In genomic region chr1:143699115-143699514, GRCh38 we compare ENCODE assay signal across 18 cellular contexts.
DNase-seq lines count a peak whose midpoint lies in the region; ATAC-seq and TF ChIP-seq lines count a peak whose summit lies in the region.
"Had no signal": no experiment of that assay in that cellular context is flagged by ENCODE, and none has a peak within 500 bp of the region (broad histone marks: within the 10 kb centered on the region; RNA-seq: fewer than 3 reads in every experiment).

No MANE protein-coding gene starts in this region.

- H3K27me3 Mint-ChIP-seq in CD4-positive, alpha-beta memory T cell = peaks cover 44 to 53% of the 10 kb centered on the region in 2 donors
- H3K27me3 Mint-ChIP-seq in HFFc6 (ENCODE audit: insufficient read depth) (peaks cover 31% of the 10 kb centered on the region), T-cell (peaks cover 0 to 68% of the 10 kb centered on the region in 2 donors)

- intact Hi-C loops in CD4-positive, alpha-beta memory T cell (cut with micrococcal nuclease) = no loop called here
- intact Hi-C loops in adrenal gland (cut with DNase I) = no loop called here

- H3K4me3 ChIP-seq in CD4-positive, alpha-beta memory T cell (ENCODE audit: low read length in 2 of 2) = no peak overlapping the region
- peak overlapping the region in 1 of 4 donors; percentile 42 for H3K4me3 ChIP-seq in adrenal gland
- peak overlapping the region; percentile 19 for H3K4me3 ChIP-seq in mesodermal cell (ENCODE audit: extremely low read depth, insufficient read depth, low read length, poor library complexity, severe bottlenecking)
- H3K4me3 ChIP-seq: BLaER1 treated with 17β-estradiol and CSF1 and Interleukin-3, amounts not matched to agents 10 nM and 100 nM; body of pancreas; SJSA1; suprapubic skin had no signal

- no peak for TF ChIP-seq CTCF in HFFc6 (IDR thresholded peaks at IDR 0.05)
- no peak for TF ChIP-seq CTCF in adrenal gland (IDR thresholded peaks at IDR 0.05)

- H3K4me3 Mint-ChIP-seq in CD4-positive, alpha-beta memory T cell = peak overlapping the region in 5 of 8 donors; percentile 33 to 71 (median 46)
- H3K4me3 Mint-ChIP-seq in HFFc6 = peak overlapping the region; percentile 26; the same call in 1 of the 2 replicates
- no peak overlapping the region for H3K4me3 Mint-ChIP-seq in T-cell

- TF ChIP-seq POLR2A in adrenal gland (IDR thresholded peaks at IDR 0.05) = no peak

- no peak overlapping the region for H3K27ac ChIP-seq in CD4-positive, alpha-beta memory T cell (ENCODE audit: low read depth, low read length)
- H3K27ac ChIP-seq in adrenal gland (peak overlapping the region in 1 of 5 donors; percentile 29), mesodermal cell (ENCODE audit: low read depth, low read length, severe bottlenecking) (no peak overlapping the region)
- H3K27ac ChIP-seq: BLaER1 treated with 17β-estradiol and CSF1 and Interleukin-3, amounts not matched to agents 10 nM and 100 nM; body of pancreas; SJSA1; suprapubic skin had no signal

- POLR2A ChIA-PET in CD4-positive, alpha-beta memory T cell (lab: Charles Lee; ENCODE audit: partially characterized antibody) = no interaction called here
- POLR2A ChIA-PET in T-cell (lab: Charles Lee) = no interaction called here

- no peaks in the 10 kb centered on the region for H3K4me1 ChIP-seq in CD4-positive, alpha-beta memory T cell (ENCODE audit: insufficient read depth, low read length)
- no peaks in the 10 kb centered on the region for H3K4me1 ChIP-seq in adrenal gland (replicated peaks in 1 of 2)
- H3K4me1 ChIP-seq in mesodermal cell (ENCODE audit: control insufficient read depth, insufficient read depth, low read length, poor library complexity, severe bottlenecking) = no peaks in the 10 kb centered on the region
- H3K4me1 ChIP-seq: BLaER1 treated with 17β-estradiol and CSF1 and Interleukin-3, amounts not matched to agents 10 nM and 100 nM; body of pancreas; SJSA1; suprapubic skin had no signal

- no peaks in the 10 kb centered on the region for H3K36me3 Mint-ChIP-seq in CD4-positive, alpha-beta memory T cell
- H3K36me3 Mint-ChIP-seq in HFFc6 (ENCODE audit: low read depth) (no peaks in the 10 kb centered on the region), T-cell (no peaks in the 10 kb centered on the region)

- peaks cover 0 to 13% (median 0%) of the 10 kb centered on the region in 8 donors for H3K9me3 Mint-ChIP-seq in CD4-positive, alpha-beta memory T cell
- no peaks in the 10 kb centered on the region for H3K9me3 Mint-ChIP-seq in HFFc6
- no peaks in the 10 kb centered on the region for H3K9me3 Mint-ChIP-seq in T-cell

- H3K4me1 Mint-ChIP-seq in CD4-positive, alpha-beta memory T cell = peaks cover 5 to 11% (median 9%) of the 10 kb centered on the region in 4 donors
- H3K4me1 Mint-ChIP-seq in HFFc6 (ENCODE audit: low read depth) (no peaks in the 10 kb centered on the region), T-cell (peaks cover 0 to 12% (median 7%) of the 10 kb centered on the region in 3 donors)

- 7 to 16% (median 11%) methylated on average over 17 of the region's 17 CpGs for WGBS in adrenal gland, 4 donors
- WGBS in mesodermal cell (ENCODE audit: insufficient coverage in 2 of 2), 2 experiments = 60 to 74% methylated on average over 14 to 16 of the region's 17 CpGs

- no peak for DNase-seq in CD4-positive, alpha-beta memory T cell
- no peak for DNase-seq in HFFc6
- DNase-seq in adrenal gland = peak in 4 of 7 donors; percentile 8 to 54 (median 32)
- DNase-seq in T-cell = no peak
- DNase-seq in stimulated activated naive CD4-positive, alpha-beta T cell (lab: John Stamatoyannopoulos, UW) = no peak
- DNase-seq: activated gamma-delta T cell; DMS79 treated with DMSO at 0.1 percent for 48 hours; effector CD4-positive, alpha-beta T cell; KG1; naive B cell; NCI-H226 had no signal

- ATAC-seq in T-cell (replicated peaks in 1 of 4) = no peak
- ATAC-seq in GM21528 (IDR thresholded peaks at IDR 0.05; ENCODE audit: low FRiP score, unreplicated experiment) = no peak
- ATAC-seq: body of pancreas, left lobe of liver had no signal

- CTCF ChIA-PET in CD4-positive, alpha-beta memory T cell (lab: Charles Lee; ENCODE audit: partially characterized antibody) = no interaction called here
- CTCF ChIA-PET in T-cell (lab: Charles Lee) = no interaction called here

- H3K36me3 ChIP-seq in CD4-positive, alpha-beta memory T cell (ENCODE audit: insufficient read depth, low read length) = no peaks in the 10 kb centered on the region
- no peaks in the 10 kb centered on the region for H3K36me3 ChIP-seq in adrenal gland (replicated peaks in 1 of 2)
- no peaks in the 10 kb centered on the region for H3K36me3 ChIP-seq in mesodermal cell (ENCODE audit: control insufficient read depth, insufficient read depth, low read length)
- H3K36me3 ChIP-seq: BLaER1 treated with 17β-estradiol and CSF1 and Interleukin-3, amounts not matched to agents 10 nM and 100 nM; SJSA1; suprapubic skin had no signal

- peaks cover 4% of the 10 kb centered on the region for H3K27me3 ChIP-seq in CD4-positive, alpha-beta memory T cell (ENCODE audit: insufficient read depth, low read length)
- no peaks in the 10 kb centered on the region for H3K27me3 ChIP-seq in adrenal gland
- H3K27me3 ChIP-seq: BLaER1 treated with 17β-estradiol and CSF1 and Interleukin-3, amounts not matched to agents 10 nM and 100 nM; SJSA1 had no signal

- H3K9me3 ChIP-seq in CD4-positive, alpha-beta memory T cell (ENCODE audit: control insufficient read depth in 1 of 2, low read length in 2 of 2) = no peaks in the 10 kb centered on the region
- H3K9me3 ChIP-seq in adrenal gland (replicated peaks in 1 of 3) = no peaks in the 10 kb centered on the region
- H3K9me3 ChIP-seq in mesodermal cell (ENCODE audit: control insufficient read depth, low read length) = no peaks in the 10 kb centered on the region
- H3K9me3 ChIP-seq: body of pancreas, SJSA1, suprapubic skin had no signal

- no peak overlapping the region for H3K27ac Mint-ChIP-seq in CD4-positive, alpha-beta memory T cell
- H3K27ac Mint-ChIP-seq in HFFc6 = no peak overlapping the region
- peak overlapping the region in 1 of 2 donors; percentile 9 for H3K27ac Mint-ChIP-seq in T-cell

Comparison
In these comparisons a context has a peak if more than half of its experiments do, and no peak if none do; other contexts are left out.
1. DNase-seq: peak in adrenal gland (4 of 7); none in CD4-positive, alpha-beta memory T cell (0 of 5), HFFc6 (single experiment), T-cell (0 of 34) and stimulated activated naive CD4-positive, alpha-beta T cell (0 of 6).
2. H3K4me3 Mint-ChIP-seq: peak in CD4-positive, alpha-beta memory T cell (5 of 8) and HFFc6 (single experiment); none in T-cell (0 of 3).